1 cellular context compared by ENCODE assay signal in the genomic region with DNA sequence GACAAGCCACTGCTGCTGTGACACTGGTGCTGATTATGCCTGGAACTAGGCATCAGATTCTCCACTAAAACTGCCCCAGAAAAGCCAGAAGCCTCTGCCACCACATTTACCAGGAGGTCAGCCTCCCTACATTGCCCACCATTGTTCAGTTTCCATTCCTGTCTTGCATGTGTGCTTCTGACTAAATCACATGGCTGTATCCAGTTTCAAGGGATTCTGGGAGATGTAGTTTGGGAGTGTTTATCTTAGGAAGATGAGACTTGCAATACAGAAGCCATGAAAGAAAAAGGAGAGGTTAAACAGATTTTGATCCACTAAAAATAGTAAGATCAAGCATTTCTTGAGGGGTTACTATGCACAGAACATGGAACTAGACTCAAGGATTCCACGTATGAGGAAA.
TF ChIP-seq lines count a peak whose summit lies in the region.

No MANE protein-coding gene starts in this region.

TF ChIP-seq in WTC11, 78 proteins besides CTCF, POLR2A, EP300 and RAD21 (continued from another document):
- TF ChIP-seq ZNF121 (CRISPR knock-in tag; IDR thresholded peaks at IDR 0.05) (no peak), NR2C2 (CRISPR knock-in tag; IDR thresholded peaks at IDR 0.05) (no peak), ZNF671 (CRISPR knock-in tag; IDR thresholded peaks at IDR 0.05) (no peak)
